Comparison of ENCODE assay signal across 14 cellular contexts in genomic region chr4:10587296-10587695, GRCh38.
"Had no signal": no experiment of that assay in that cellular context is flagged by ENCODE, and none has a peak within 500 bp of the region (broad histone marks: within the 10 kb centered on the region; RNA-seq: fewer than 3 reads in every experiment).

No MANE protein-coding gene starts in this region.

- H3K36me3 Mint-ChIP-seq: naive thymus-derived CD4-positive, alpha-beta T cell; type B pancreatic cell had no signal

- H3K27ac Mint-ChIP-seq: endodermal cell, type B pancreatic cell had no signal

- H3K27ac ChIP-seq: colonic mucosa, heart left ventricle, spleen had no signal

- H3K9me3 ChIP-seq: colonic mucosa, heart left ventricle, spleen had no signal

- ATAC-seq: esophagus mucosa, heart left ventricle, sciatic nerve had no signal

- H3K9me3 Mint-ChIP-seq: endodermal cell; naive thymus-derived CD4-positive, alpha-beta T cell; neural crest cell; type B pancreatic cell had no signal

- H3K4me1 ChIP-seq: colonic mucosa had no signal

- H3K27me3 ChIP-seq: colonic mucosa, spleen had no signal

- DNase-seq: colonic mucosa; dermis blood vessel endothelial cell; endodermal cell; heart left ventricle; hippocampal formation; kidney glomerular epithelial cell; posterior cingulate gyrus; stimulated activated naive CD4-positive, alpha-beta T cell treated with Interleukin-2 at 50 U/mL for 16 hours had no signal

- H3K4me3 ChIP-seq: colonic mucosa, heart left ventricle, spleen had no signal

- H3K4me3 Mint-ChIP-seq: endodermal cell, neural crest cell, type B pancreatic cell had no signal

- H3K36me3 ChIP-seq: colonic mucosa, heart left ventricle, spleen had no signal
